In genomic region chr7:130197094-130197493, GRCh38 we compare ENCODE assay signal across 2 cellular contexts.
TF ChIP-seq lines count a peak whose summit lies in the region.

No MANE protein-coding gene starts in this region.

TF ChIP-seq in HEK293, 187 proteins besides CTCF, POLR2A, EP300 and RAD21 (continued from another document):
- TF ChIP-seq ZBTB26 (tag by site-specific recombination; optimal IDR thresholded peaks at IDR 0.05) (no peak), PRDM4 (tag by site-specific recombination; IDR thresholded peaks at IDR 0.05) (no peak), ZNF747 (tag by site-specific recombination; IDR thresholded peaks at IDR 0.05) (no peak), PBX3 (CRISPR knock-in tag; IDR thresholded peaks at IDR 0.05) (no peak), ZNF558 (tag by site-specific recombination; IDR thresholded peaks at IDR 0.05) (no peak), ZNF664 (tag by site-specific recombination; IDR thresholded peaks at IDR 0.05) (no peak), ZNF335 (tag by site-specific recombination; conservative IDR thresholded peaks at IDR 0.05) (no peak)

TF ChIP-seq in GM12878, 131 proteins besides CTCF, POLR2A, EP300 and RAD21 (continued from another document):
- no peak for TF ChIP-seq MYC (IDR thresholded peaks at IDR 0.05; ENCODE audit: insufficient read depth, insufficient read length, insufficient replicate concordance, low read length, severe bottlenecking)
- TF ChIP-seq RAD51 (IDR thresholded peaks at IDR 0.05), result no peak
- no peak for TF ChIP-seq POLR2AphosphoS5 (IDR thresholded peaks at IDR 0.05; ENCODE audit: low read length)
